In genomic region chr16:72787519-72788268, GRCh38 we compare ENCODE assay signal across 8 cellular contexts.
DNase-seq lines count a peak whose midpoint lies in the region; ATAC-seq, FAIRE-seq and TF ChIP-seq lines count a peak whose summit lies in the region.

No MANE protein-coding gene starts in this region.

- peaks cover 49% of the 10 kb centered on the region for H3K27me3 Mint-ChIP-seq in T-helper 1 cell treated with Interleukin-12 subunit alpha and Interleukin-12 subunit beta and Interleukin-4 antibody, amounts not matched to agents 30 μg/mL and 1 μg/mL, for 36 hours (ENCODE audit: low read depth)

- H3K4me2 ChIP-seq in smooth muscle cell = peak overlapping the region; percentile 84

- FAIRE-seq in GM19239 (lab: Jason Lieb, UNC) = peak; percentile 52

- in situ Hi-C loops in astrocyte of the spinal cord (cut with HindIII; ENCODE audit: low sequenced_read_pairs) = no loop called here

- no peaks in the 10 kb centered on the region for H3K27me3 ChIP-seq in ACC112 (ENCODE audit: insufficient read depth, low read length)
- peaks cover 19% of the 10 kb centered on the region for H3K27me3 ChIP-seq in iPS-18a (ENCODE audit: control insufficient read depth, insufficient read depth, low read length)
- H3K27me3 ChIP-seq in smooth muscle cell (ENCODE audit: low read depth) = no peaks in the 10 kb centered on the region

- ATAC-seq in HG03432 (IDR thresholded peaks at IDR 0.05; ENCODE audit: unreplicated experiment) = peak; percentile 88

- no peaks in the 10 kb centered on the region for H4K20me1 ChIP-seq in smooth muscle cell (ENCODE audit: low read depth)

- H3K4me3 Mint-ChIP-seq in T-helper 1 cell treated with Interleukin-12 subunit alpha and Interleukin-12 subunit beta and Interleukin-4 antibody, amounts not matched to agents 30 μg/mL and 1 μg/mL, for 36 hours = peak overlapping the region; percentile 74

- H3K4me1 Mint-ChIP-seq in T-helper 1 cell treated with Interleukin-12 subunit alpha and Interleukin-12 subunit beta and Interleukin-4 antibody, amounts not matched to agents 30 μg/mL and 1 μg/mL, for 36 hours (ENCODE audit: low read depth) = peaks cover 22% of the 10 kb centered on the region

- DNase-seq in GM19239 (ENCODE audit: insufficient read length, low spot score) (peak; percentile 89), astrocyte of the spinal cord (ENCODE audit: low read depth, low spot score) (peak; percentile 84), smooth muscle cell (lab: John Stamatoyannopoulos, UW; ENCODE audit: unreplicated experiment) (peak; percentile 34), NCI-H2029 treated with DMSO at 0.1 percent for 48 hours (lab: John Stamatoyannopoulos, UW) (no peak)

- H3K27ac ChIP-seq in ACC112 (ENCODE audit: low read depth, low read length) (peak overlapping the region; percentile 95), iPS-18a (ENCODE audit: low read length) (no peak overlapping the region), smooth muscle cell (ENCODE audit: low read depth) (peak overlapping the region; percentile 84)

- H3K9ac ChIP-seq in iPS-18a (ENCODE audit: low read length) (peak overlapping the region; percentile 40), smooth muscle cell (ENCODE audit: low read depth) (peak overlapping the region; percentile 94)

- H2AFZ ChIP-seq in ACC112 (ENCODE audit: low read length, unreplicated experiment) (no peak overlapping the region), smooth muscle cell (ENCODE audit: low read depth) (no peak overlapping the region)

- H3K4me3 ChIP-seq in ACC112 (ENCODE audit: low read depth, low read length) (peak overlapping the region; percentile 80), astrocyte of the spinal cord (ENCODE audit: low read depth, low read length) (peak overlapping the region; percentile 53), iPS-18a (ENCODE audit: low read length) (peak overlapping the region; percentile 71), smooth muscle cell (peak overlapping the region; percentile 59)

- H3K27ac Mint-ChIP-seq in T-helper 1 cell treated with Interleukin-12 subunit alpha and Interleukin-12 subunit beta and Interleukin-4 antibody, amounts not matched to agents 30 μg/mL and 1 μg/mL, for 36 hours = peak overlapping the region; percentile 59

- H3K4me1 ChIP-seq in ACC112 (ENCODE audit: control insufficient read depth, insufficient read depth, low read length, unreplicated experiment) (peaks cover 32% of the 10 kb centered on the region), iPS-18a (ENCODE audit: control insufficient read depth, low read depth, low read length) (peaks cover 7% of the 10 kb centered on the region), smooth muscle cell (ENCODE audit: low read depth) (peaks cover 21% of the 10 kb centered on the region)

- H3K9me3 ChIP-seq in iPS-18a (ENCODE audit: control insufficient read depth, low read depth, low read length) (no peaks in the 10 kb centered on the region), smooth muscle cell (replicated peaks; ENCODE audit: low read depth) (no peaks in the 10 kb centered on the region)

- peaks cover 5% of the 10 kb centered on the region for H3K79me2 ChIP-seq in ACC112 (ENCODE audit: control insufficient read depth, insufficient read depth, low read length, unreplicated experiment)
- H3K79me2 ChIP-seq in smooth muscle cell (ENCODE audit: low read depth) = no peaks in the 10 kb centered on the region

- H3K36me3 Mint-ChIP-seq in T-helper 1 cell treated with Interleukin-12 subunit alpha and Interleukin-12 subunit beta and Interleukin-4 antibody, amounts not matched to agents 30 μg/mL and 1 μg/mL, for 36 hours (ENCODE audit: low read depth) = peaks cover 3% of the 10 kb centered on the region

- no peaks in the 10 kb centered on the region for H3F3A ChIP-seq in smooth muscle cell (ENCODE audit: low read depth)

- 22% methylated on average over 38 of the region's 42 CpGs for WGBS in smooth muscle cell (ENCODE audit: low lambda C conversion rate)

- TF ChIP-seq CTCF in astrocyte of the spinal cord (IDR thresholded peaks at IDR 0.05; ENCODE audit: low read depth, low read length) (no peak), smooth muscle cell (IDR thresholded peaks at IDR 0.05; ENCODE audit: borderline replicate concordance, insufficient read depth, poor library complexity, severe bottlenecking) (no peak)

- H3K9me3 Mint-ChIP-seq in T-helper 1 cell treated with Interleukin-12 subunit alpha and Interleukin-12 subunit beta and Interleukin-4 antibody, amounts not matched to agents 30 μg/mL and 1 μg/mL, for 36 hours = no peaks in the 10 kb centered on the region

- H3K36me3 ChIP-seq in ACC112 (ENCODE audit: insufficient read depth, low read length) (0 out of 2 replicates have a peak, but pooled peaks cover 3% of the 10 kb centered on the region), iPS-18a (ENCODE audit: control insufficient read depth, low read depth, low read length) (no peaks in the 10 kb centered on the region), smooth muscle cell (ENCODE audit: low read depth) (no peaks in the 10 kb centered on the region)
